ENCODE assay signal across 30 cellular contexts in the genomic region with DNA sequence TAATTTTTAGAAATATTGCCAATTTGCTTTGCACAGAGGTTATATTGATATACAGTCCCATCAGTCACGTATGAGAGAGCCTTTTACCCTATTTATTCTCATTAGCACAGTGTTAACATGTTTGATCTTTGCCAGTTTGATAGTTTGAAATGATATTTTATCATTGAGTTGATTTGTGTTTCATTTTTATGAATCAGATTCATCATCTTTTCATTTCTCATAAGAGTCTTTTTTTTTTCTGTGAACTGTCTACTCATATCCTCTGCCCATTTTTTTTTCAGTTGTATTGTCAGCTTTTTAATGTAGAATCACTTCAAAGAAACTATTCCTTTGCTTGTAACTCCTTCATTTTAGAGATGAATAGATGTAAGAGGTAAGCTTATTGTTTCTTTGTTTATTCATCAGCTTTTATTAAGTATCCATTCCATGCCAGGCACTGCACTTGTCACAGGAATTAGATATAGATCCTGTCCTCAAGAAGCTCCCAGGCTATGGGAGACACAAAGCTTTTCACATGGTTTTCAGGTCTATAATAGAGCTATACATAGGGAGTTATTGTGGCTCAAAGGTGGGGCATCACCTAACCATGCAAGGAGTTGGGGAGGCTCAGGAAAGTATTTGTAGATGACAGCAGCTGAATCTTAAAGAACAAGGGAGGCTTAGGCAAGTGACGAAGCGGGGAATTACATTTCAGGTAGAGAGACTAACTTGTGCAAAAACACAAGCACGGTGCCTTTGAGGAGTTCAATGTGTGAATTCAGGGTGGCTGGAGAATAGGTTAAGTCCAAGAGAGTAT. TPM values are rescaled to one million over a fixed set of nuclear protein-coding genes. Genes with fewer than 3 reads are reported as not detected.
DNase-seq lines count a peak whose midpoint lies in the region; ATAC-seq and TF ChIP-seq lines count a peak whose summit lies in the region.
"Had no signal": no experiment of that assay in that cellular context is flagged by ENCODE, and none has a peak within 500 bp of the region (broad histone marks: within the 10 kb centered on the region; RNA-seq: fewer than 3 reads in every experiment).

No MANE protein-coding gene starts in this region.

- intact Hi-C loops in activated CD4-positive, alpha-beta T cell treated with anti-CD3 and anti-CD28 coated beads for 36 hours (cut with DNase I, micrococcal nuclease): loop anchor here (1.0 to 2.0 kb wide), 3 partner anchors 11 to 16 kb away; no protein-coding TSS in a partner anchor
- intact Hi-C loops in Caco-2 (cut with micrococcal nuclease; ENCODE audit: unreplicated experiment) (no loop called here), lower lobe of right lung (cut with DNase I) (no loop called here)

- H3K36me3 ChIP-seq in ACC112 (ENCODE audit: insufficient read depth, low read length) (no peaks in the 10 kb centered on the region), KOPT-K1 (ENCODE audit: insufficient read depth, low read length) (peaks cover 7% of the 10 kb centered on the region), Caco-2 (ENCODE audit: control insufficient read depth, insufficient read depth, low read length) (no peaks in the 10 kb centered on the region), lower lobe of right lung (no peaks in the 10 kb centered on the region)
- H3K36me3 ChIP-seq: breast epithelium, neural progenitor cell, right atrium auricular region, WERI-Rb-1 had no signal

- POLR2A ChIA-PET in activated CD4-positive, alpha-beta T cell treated with anti-CD3 and anti-CD28 coated beads for 36 hours (lab: Charles Lee): interaction anchor here (0.7 to 3.4 kb wide), 14 partner anchors 8 to 274 kb away, joined by 3 to 21 read pairs (median 5); no protein-coding TSS in a partner anchor
- POLR2A ChIA-PET in Caco-2 (lab: Charles Lee): no interaction called here

- peak overlapping the region; percentile 17 for H2AFZ ChIP-seq in ACC112 (ENCODE audit: low read length, unreplicated experiment)
- H2AFZ ChIP-seq: neural progenitor cell had no signal

- CTCF ChIA-PET in activated CD4-positive, alpha-beta T cell treated with anti-CD3 and anti-CD28 coated beads for 36 hours (lab: Charles Lee): interaction anchor here (0.7 to 4.1 kb wide), 18 partner anchors 8 to 1081 kb away, joined by 3 to 30 read pairs (median 4); no protein-coding TSS in a partner anchor
- CTCF ChIA-PET in Caco-2 (lab: Charles Lee): no interaction called here

- peak overlapping the region; percentile 50 for H3K4me3 Mint-ChIP-seq in activated CD4-positive, alpha-beta T cell treated with anti-CD3 and anti-CD28 coated beads for 36 hours
- H3K4me3 Mint-ChIP-seq in activated naive CD8-positive, alpha-beta T cell treated with anti-CD3 and anti-CD28 coated beads for 36 hours: peak overlapping the region; percentile 11
- no peak overlapping the region for H3K4me3 Mint-ChIP-seq in Caco-2 (ENCODE audit: unreplicated experiment)
- H3K4me3 Mint-ChIP-seq: neural progenitor cell, type B pancreatic cell had no signal

- peaks cover 66% of the 10 kb centered on the region for H3K36me3 Mint-ChIP-seq in activated CD4-positive, alpha-beta T cell treated with anti-CD3 and anti-CD28 coated beads for 36 hours (ENCODE audit: low read depth)
- peaks cover 61% of the 10 kb centered on the region for H3K36me3 Mint-ChIP-seq in activated naive CD8-positive, alpha-beta T cell treated with anti-CD3 and anti-CD28 coated beads for 36 hours
- no peaks in the 10 kb centered on the region for H3K36me3 Mint-ChIP-seq in Caco-2 (ENCODE audit: insufficient read depth, unreplicated experiment)
- H3K36me3 Mint-ChIP-seq: neural progenitor cell, type B pancreatic cell had no signal

- ATAC-seq in activated CD4-positive, alpha-beta T cell treated with anti-CD3 and anti-CD28 coated beads for 36 hours: peak; percentile 70
- ATAC-seq in HG03139 (IDR thresholded peaks at IDR 0.05; ENCODE audit: unreplicated experiment) (no peak), lower lobe of right lung (no peak)
- ATAC-seq: PC-3 had no signal

- H3K9me3 ChIP-seq in KOPT-K1 (ENCODE audit: insufficient read depth, low read length, poor library complexity, severe bottlenecking) (peaks cover 18% of the 10 kb centered on the region), Caco-2 (0 out of 2 replicates have a peak, but pooled peaks cover 10% of the 10 kb centered on the region), lower lobe of right lung (no peaks in the 10 kb centered on the region)
- H3K9me3 ChIP-seq: breast epithelium, right atrium auricular region, SK-N-SH had no signal

- peaks cover 11% of the 10 kb centered on the region for H3K9me3 Mint-ChIP-seq in activated CD4-positive, alpha-beta T cell treated with anti-CD3 and anti-CD28 coated beads for 36 hours (ENCODE audit: low read depth)
- H3K9me3 Mint-ChIP-seq in activated naive CD8-positive, alpha-beta T cell treated with anti-CD3 and anti-CD28 coated beads for 36 hours: peaks cover 17% of the 10 kb centered on the region
- peaks cover under 1% of the 10 kb centered on the region for H3K9me3 Mint-ChIP-seq in Caco-2 (ENCODE audit: unreplicated experiment)
- H3K9me3 Mint-ChIP-seq: neural progenitor cell had no signal

- TF ChIP-seq CTCF in Caco-2 (IDR thresholded peaks at IDR 0.05; ENCODE audit: insufficient read depth in 1 of 2, low read depth in 1 of 2, low read length in 1 of 2, severe bottlenecking in 1 of 2, unreplicated experiment in 1 of 2): no peak
- TF ChIP-seq CTCF in lower lobe of right lung (IDR thresholded peaks at IDR 0.05): no peak

- no peaks in the 10 kb centered on the region for H3K27me3 ChIP-seq in ACC112 (ENCODE audit: insufficient read depth, low read length)
- H3K27me3 ChIP-seq in Caco-2 (replicated peaks; ENCODE audit: control insufficient read depth, insufficient read depth, low read length): no peaks in the 10 kb centered on the region
- H3K27me3 ChIP-seq in lower lobe of right lung (ENCODE audit: low read depth): no peaks in the 10 kb centered on the region
- H3K27me3 ChIP-seq: breast epithelium, neural progenitor cell, right atrium auricular region had no signal

- no peaks in the 10 kb centered on the region for H3K79me2 ChIP-seq in ACC112 (ENCODE audit: control insufficient read depth, insufficient read depth, low read length, unreplicated experiment)

- peak; percentile 50 for DNase-seq in activated CD4-positive, alpha-beta T cell treated with anti-CD3 and anti-CD28 coated beads for 36 hours
- no peak for DNase-seq in activated CD4-positive, alpha-beta T cell treated with anti-CD3 and anti-CD28 coated beads for 48 hours
- no peak for DNase-seq in activated naive CD8-positive, alpha-beta T cell treated with anti-CD3 and anti-CD28 coated beads for 36 hours
- DNase-seq in Caco-2: no peak
- DNase-seq in lower lobe of right lung: no peak
- DNase-seq: activated CD8-positive, alpha-beta memory T cell treated with anti-CD3 and anti-CD28 coated beads for 24 hours; AML-193; amygdala; effector CD4-positive, alpha-beta T cell; erythroblast; head of caudate nucleus; kidney glomerular epithelial cell; PC-3; SK-N-SH; stimulated activated CD4-positive, alpha-beta T cell treated with anti-CD3 and anti-CD28 coated beads, Interleukin-1b, Interleukin-23, amount 100 ng/mL, for 48 hours; substantia nigra; T1000; WERI-Rb-1 had no signal

- no peaks in the 10 kb centered on the region for H3K27me3 Mint-ChIP-seq in activated CD4-positive, alpha-beta T cell treated with anti-CD3 and anti-CD28 coated beads for 36 hours
- H3K27me3 Mint-ChIP-seq in activated naive CD8-positive, alpha-beta T cell treated with anti-CD3 and anti-CD28 coated beads for 36 hours: no peaks in the 10 kb centered on the region
- H3K27me3 Mint-ChIP-seq in Caco-2 (ENCODE audit: insufficient read depth, unreplicated experiment): no peaks in the 10 kb centered on the region
- H3K27me3 Mint-ChIP-seq: type B pancreatic cell had no signal

- no peak overlapping the region for H3K27ac ChIP-seq in ACC112 (ENCODE audit: low read depth, low read length)
- peak overlapping the region; percentile 27 for H3K27ac ChIP-seq in KOPT-K1 (ENCODE audit: low read depth, low read length, poor library complexity, severe bottlenecking)
- H3K27ac ChIP-seq in lower lobe of right lung: no peak overlapping the region
- H3K27ac ChIP-seq: breast epithelium, neural progenitor cell, right atrium auricular region, WERI-Rb-1 had no signal

- BruUV-seq in Caco-2 (replicated peaks; lab: Mats Ljungman, UMichigan): no TSS peak

- no peak overlapping the region for H3K4me3 ChIP-seq in ACC112 (ENCODE audit: low read depth, low read length)
- no peak overlapping the region for H3K4me3 ChIP-seq in Caco-2 (ENCODE audit: low read depth, low read length)
- no peak overlapping the region for H3K4me3 ChIP-seq in lower lobe of right lung
- H3K4me3 ChIP-seq: breast epithelium, neural progenitor cell, right atrium auricular region, smooth muscle cell had no signal

- peaks cover 84% of the 10 kb centered on the region for H3K4me1 Mint-ChIP-seq in activated CD4-positive, alpha-beta T cell treated with anti-CD3 and anti-CD28 coated beads for 36 hours
- H3K4me1 Mint-ChIP-seq in activated naive CD8-positive, alpha-beta T cell treated with anti-CD3 and anti-CD28 coated beads for 36 hours: peaks cover 63% of the 10 kb centered on the region
- no peaks in the 10 kb centered on the region for H3K4me1 Mint-ChIP-seq in Caco-2 (ENCODE audit: low read depth, unreplicated experiment)
- H3K4me1 Mint-ChIP-seq: neural progenitor cell had no signal

- H3K27ac Mint-ChIP-seq in activated CD4-positive, alpha-beta T cell treated with anti-CD3 and anti-CD28 coated beads for 36 hours: peak overlapping the region; percentile 94
- H3K27ac Mint-ChIP-seq in activated naive CD8-positive, alpha-beta T cell treated with anti-CD3 and anti-CD28 coated beads for 36 hours: peak overlapping the region; percentile 85
- no peak overlapping the region for H3K27ac Mint-ChIP-seq in Caco-2 (ENCODE audit: unreplicated experiment)
- H3K27ac Mint-ChIP-seq: neural progenitor cell, type B pancreatic cell had no signal

- H3K4me1 ChIP-seq in ACC112 (ENCODE audit: control insufficient read depth, insufficient read depth, low read length, unreplicated experiment) (peaks cover 27% of the 10 kb centered on the region), Caco-2 (peaks cover 3% of the 10 kb centered on the region; the same call in 1 of the 2 replicates), lower lobe of right lung (no peaks in the 10 kb centered on the region)
- H3K4me1 ChIP-seq: breast epithelium, neural progenitor cell had no signal

RNA-seq across cellular contexts. Expression of gene CD28, which starts 42.1 kb away (rescaled TPM):
- total RNA-seq in activated CD4-positive, alpha-beta T cell treated with anti-CD3 and anti-CD28 coated beads for 36 hours: 100 to 1,000 TPM; 175 TPM
- 10 to 100 TPM; 84.0 to 88.8 TPM for total RNA-seq in activated naive CD8-positive, alpha-beta T cell treated with anti-CD3 and anti-CD28 coated beads for 36 hours
- 0.30 and 0.84 TPM in 2 replicates for total RNA-seq in Caco-2 (2022)
- 2.2 TPM for total RNA-seq in lower lobe of right lung
- total RNA-seq: fibroblast of villous mesenchyme, G401, H4, NCI-H460, PC-3, smooth muscle cell had no signal

Comparison
In these comparisons a context has a peak if more than half of its experiments do, and no peak if none do; other contexts are left out.
1. RNA of gene CD28, which starts 42.1 kb away (total RNA-seq): 175 TPM in activated CD4-positive, alpha-beta T cell treated with anti-CD3 and anti-CD28 coated beads for 36 hours and 84.0 to 88.8 TPM in activated naive CD8-positive, alpha-beta T cell treated with anti-CD3 and anti-CD28 coated beads for 36 hours; 2.2 TPM in lower lobe of right lung (single experiment) and 0.30 to 0.84 TPM in Caco-2; every median in the first group is over 10 times any median in the second.
2. intact Hi-C loops: an anchor here in activated CD4-positive, alpha-beta T cell treated with anti-CD3 and anti-CD28 coated beads for 36 hours (1.0 to 2.0 kb wide); none called in Caco-2 and lower lobe of right lung.